Comparison of ENCODE assay signal across 16 cellular contexts in genomic region chrX:8305336-8305735, GRCh38.
DNase-seq lines count a peak whose midpoint lies in the region; ATAC-seq and TF ChIP-seq lines count a peak whose summit lies in the region.
"Had no signal": no experiment of that assay in that cellular context is flagged by ENCODE, and none has a peak within 500 bp of the region (broad histone marks: within the 10 kb centered on the region; RNA-seq: fewer than 3 reads in every experiment).

No MANE protein-coding gene starts in this region.

- H3K4me3 ChIP-seq in astrocyte of the cerebellum (ENCODE audit: low read depth, low read length) (no peak overlapping the region), fibroblast of villous mesenchyme (ENCODE audit: low read depth, low read length) (no peak overlapping the region), skeletal muscle cell (ENCODE audit: low read depth, low read length) (no peak overlapping the region), colonic mucosa (no peak overlapping the region), hepatocyte (no peak overlapping the region)
- H3K4me3 ChIP-seq: BLaER1 treated with 17β-estradiol and CSF1 and Interleukin-3, amounts not matched to agents 10 nM and 100 nM; GM12878; GM23338 had no signal

- H4K20me1 ChIP-seq in hepatocyte (ENCODE audit: insufficient read depth, poor library complexity, severe bottlenecking) = no peaks in the 10 kb centered on the region
- H4K20me1 ChIP-seq: BLaER1 treated with 17β-estradiol and CSF1 and Interleukin-3, amounts not matched to agents 10 nM and 100 nM had no signal

- H3K27me3 ChIP-seq in colonic mucosa (no peaks in the 10 kb centered on the region), hepatocyte (no peaks in the 10 kb centered on the region)
- H3K27me3 ChIP-seq: BLaER1 treated with 17β-estradiol and CSF1 and Interleukin-3, amounts not matched to agents 10 nM and 100 nM had no signal

- H3K27ac ChIP-seq in colonic mucosa = no peak overlapping the region
- H3K27ac ChIP-seq in hepatocyte = no peak overlapping the region
- H3K27ac ChIP-seq: BLaER1 treated with 17β-estradiol and CSF1 and Interleukin-3, amounts not matched to agents 10 nM and 100 nM had no signal

- TF ChIP-seq CTCF in astrocyte of the cerebellum (IDR thresholded peaks at IDR 0.05; ENCODE audit: low read depth, low read length, missing control alignments) (no peak), fibroblast of villous mesenchyme (IDR thresholded peaks at IDR 0.05; ENCODE audit: insufficient read depth, low read depth, low read length) (no peak), colonic mucosa (IDR thresholded peaks at IDR 0.05) (no peak), hepatocyte (IDR thresholded peaks at IDR 0.05; ENCODE audit: poor library complexity) (no peak)

- H3K79me2 ChIP-seq in hepatocyte = no peaks in the 10 kb centered on the region

- in situ Hi-C loops in astrocyte of the cerebellum (cut with HindIII; ENCODE audit: low sequenced_read_pairs) = no loop called here

- H3K9me3 ChIP-seq in colonic mucosa (no peaks in the 10 kb centered on the region), hepatocyte (ENCODE audit: low read depth) (no peaks in the 10 kb centered on the region)

- no peaks in the 10 kb centered on the region for H3K36me3 ChIP-seq in colonic mucosa
- H3K36me3 ChIP-seq in hepatocyte (replicated peaks; ENCODE audit: insufficient read depth, low read depth) = no peaks in the 10 kb centered on the region
- H3K36me3 ChIP-seq: BLaER1 treated with 17β-estradiol and CSF1 and Interleukin-3, amounts not matched to agents 10 nM and 100 nM had no signal

- no peak overlapping the region for H3K4me2 ChIP-seq in hepatocyte
- H3K4me2 ChIP-seq: BLaER1 treated with 17β-estradiol and CSF1 and Interleukin-3, amounts not matched to agents 10 nM and 100 nM; GM23338 had no signal

- H3K9ac ChIP-seq in colonic mucosa (ENCODE audit: low read depth in 2 of 2, low read length in 2 of 2) = no peak overlapping the region
- H3K9ac ChIP-seq: BLaER1 treated with 17β-estradiol and CSF1 and Interleukin-3, amounts not matched to agents 10 nM and 100 nM had no signal

- H2AFZ ChIP-seq in hepatocyte = no peak overlapping the region
- H2AFZ ChIP-seq: GM23338 had no signal

- 80% methylated on average over 9 of the region's 9 CpGs for WGBS in hepatocyte (ENCODE audit: low lambda C conversion rate, missing lambda C conversion rate)

- no peak for ATAC-seq in HG03095 (IDR thresholded peaks at IDR 0.05; ENCODE audit: unreplicated experiment)
- ATAC-seq: GM12878, GM23338 had no signal

- intact Hi-C loops in colonic mucosa (cut with DNase I) = no loop called here

- H3K4me1 ChIP-seq in colonic mucosa (no peaks in the 10 kb centered on the region), hepatocyte (ENCODE audit: insufficient read depth) (no peaks in the 10 kb centered on the region)
- H3K4me1 ChIP-seq: BLaER1 treated with 17β-estradiol and CSF1 and Interleukin-3, amounts not matched to agents 10 nM and 100 nM had no signal

- DNase-seq in A172 (ENCODE audit: low spot score) = peak; percentile 1
- DNase-seq in astrocyte of the cerebellum (ENCODE audit: low read depth) = peak; percentile 13
- DNase-seq in fibroblast of villous mesenchyme (ENCODE audit: low read depth) = peak; percentile 8
- DNase-seq in skeletal muscle cell (ENCODE audit: low read depth) = peak; percentile 21
- no peak for DNase-seq in colonic mucosa
- DNase-seq in hepatocyte (ENCODE audit: low spot score) = no peak
- DNase-seq: 8988T; ACHN; Calu3; CD4-positive, CD25-positive, alpha-beta regulatory T cell; DMS79; H7 had no signal

- H3K9me2 ChIP-seq in hepatocyte (replicated peaks; ENCODE audit: insufficient read depth) = no peaks in the 10 kb centered on the region

Comparison
In these comparisons a context has a peak if more than half of its experiments do, and no peak if none do; other contexts are left out.
1. DNase-seq: peak in A172 (single experiment), astrocyte of the cerebellum (single experiment), fibroblast of villous mesenchyme (single experiment) and skeletal muscle cell (single experiment); none in colonic mucosa (single experiment) and hepatocyte (single experiment).